ENCODE assay signal across 1 cellular context in the genomic region with DNA sequence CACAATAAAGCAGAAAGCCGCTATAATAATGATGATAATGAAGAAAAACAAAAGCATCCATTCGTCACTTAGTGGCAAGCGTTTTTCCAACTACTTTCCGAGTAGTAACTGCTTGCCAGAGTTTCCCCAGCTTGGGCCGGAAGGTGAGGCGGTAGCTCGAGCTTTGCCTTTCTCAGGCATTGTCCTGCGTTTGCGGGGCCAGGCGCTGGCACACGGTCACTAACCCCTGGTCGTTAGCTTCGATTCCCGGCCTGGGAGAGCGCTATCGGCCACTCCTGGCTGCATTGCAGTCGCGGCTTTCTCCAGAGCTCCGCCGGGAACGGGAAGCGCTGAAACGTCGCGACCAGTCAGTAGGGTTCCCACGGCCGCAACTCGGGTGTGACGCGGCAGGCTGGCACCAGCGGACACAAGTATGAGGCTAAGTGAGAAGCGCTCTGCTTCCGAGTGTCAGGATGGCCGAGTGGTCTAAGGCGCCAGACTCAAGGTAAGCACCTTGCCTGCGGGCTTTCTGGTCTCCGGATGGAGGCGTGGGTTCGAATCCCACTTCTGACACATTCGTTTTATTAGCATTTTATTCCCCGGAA.
A peak's percentile ranks its signal among the peaks of the same experiment; 100 is the strongest.
TF ChIP-seq lines count a peak whose summit lies in the region.

No MANE protein-coding gene starts in this region.

TF ChIP-seq in K562, 482 proteins besides CTCF, POLR2A, EP300 and RAD21 (continued from another document and continues in another):
- TF ChIP-seq, protein P1, sequence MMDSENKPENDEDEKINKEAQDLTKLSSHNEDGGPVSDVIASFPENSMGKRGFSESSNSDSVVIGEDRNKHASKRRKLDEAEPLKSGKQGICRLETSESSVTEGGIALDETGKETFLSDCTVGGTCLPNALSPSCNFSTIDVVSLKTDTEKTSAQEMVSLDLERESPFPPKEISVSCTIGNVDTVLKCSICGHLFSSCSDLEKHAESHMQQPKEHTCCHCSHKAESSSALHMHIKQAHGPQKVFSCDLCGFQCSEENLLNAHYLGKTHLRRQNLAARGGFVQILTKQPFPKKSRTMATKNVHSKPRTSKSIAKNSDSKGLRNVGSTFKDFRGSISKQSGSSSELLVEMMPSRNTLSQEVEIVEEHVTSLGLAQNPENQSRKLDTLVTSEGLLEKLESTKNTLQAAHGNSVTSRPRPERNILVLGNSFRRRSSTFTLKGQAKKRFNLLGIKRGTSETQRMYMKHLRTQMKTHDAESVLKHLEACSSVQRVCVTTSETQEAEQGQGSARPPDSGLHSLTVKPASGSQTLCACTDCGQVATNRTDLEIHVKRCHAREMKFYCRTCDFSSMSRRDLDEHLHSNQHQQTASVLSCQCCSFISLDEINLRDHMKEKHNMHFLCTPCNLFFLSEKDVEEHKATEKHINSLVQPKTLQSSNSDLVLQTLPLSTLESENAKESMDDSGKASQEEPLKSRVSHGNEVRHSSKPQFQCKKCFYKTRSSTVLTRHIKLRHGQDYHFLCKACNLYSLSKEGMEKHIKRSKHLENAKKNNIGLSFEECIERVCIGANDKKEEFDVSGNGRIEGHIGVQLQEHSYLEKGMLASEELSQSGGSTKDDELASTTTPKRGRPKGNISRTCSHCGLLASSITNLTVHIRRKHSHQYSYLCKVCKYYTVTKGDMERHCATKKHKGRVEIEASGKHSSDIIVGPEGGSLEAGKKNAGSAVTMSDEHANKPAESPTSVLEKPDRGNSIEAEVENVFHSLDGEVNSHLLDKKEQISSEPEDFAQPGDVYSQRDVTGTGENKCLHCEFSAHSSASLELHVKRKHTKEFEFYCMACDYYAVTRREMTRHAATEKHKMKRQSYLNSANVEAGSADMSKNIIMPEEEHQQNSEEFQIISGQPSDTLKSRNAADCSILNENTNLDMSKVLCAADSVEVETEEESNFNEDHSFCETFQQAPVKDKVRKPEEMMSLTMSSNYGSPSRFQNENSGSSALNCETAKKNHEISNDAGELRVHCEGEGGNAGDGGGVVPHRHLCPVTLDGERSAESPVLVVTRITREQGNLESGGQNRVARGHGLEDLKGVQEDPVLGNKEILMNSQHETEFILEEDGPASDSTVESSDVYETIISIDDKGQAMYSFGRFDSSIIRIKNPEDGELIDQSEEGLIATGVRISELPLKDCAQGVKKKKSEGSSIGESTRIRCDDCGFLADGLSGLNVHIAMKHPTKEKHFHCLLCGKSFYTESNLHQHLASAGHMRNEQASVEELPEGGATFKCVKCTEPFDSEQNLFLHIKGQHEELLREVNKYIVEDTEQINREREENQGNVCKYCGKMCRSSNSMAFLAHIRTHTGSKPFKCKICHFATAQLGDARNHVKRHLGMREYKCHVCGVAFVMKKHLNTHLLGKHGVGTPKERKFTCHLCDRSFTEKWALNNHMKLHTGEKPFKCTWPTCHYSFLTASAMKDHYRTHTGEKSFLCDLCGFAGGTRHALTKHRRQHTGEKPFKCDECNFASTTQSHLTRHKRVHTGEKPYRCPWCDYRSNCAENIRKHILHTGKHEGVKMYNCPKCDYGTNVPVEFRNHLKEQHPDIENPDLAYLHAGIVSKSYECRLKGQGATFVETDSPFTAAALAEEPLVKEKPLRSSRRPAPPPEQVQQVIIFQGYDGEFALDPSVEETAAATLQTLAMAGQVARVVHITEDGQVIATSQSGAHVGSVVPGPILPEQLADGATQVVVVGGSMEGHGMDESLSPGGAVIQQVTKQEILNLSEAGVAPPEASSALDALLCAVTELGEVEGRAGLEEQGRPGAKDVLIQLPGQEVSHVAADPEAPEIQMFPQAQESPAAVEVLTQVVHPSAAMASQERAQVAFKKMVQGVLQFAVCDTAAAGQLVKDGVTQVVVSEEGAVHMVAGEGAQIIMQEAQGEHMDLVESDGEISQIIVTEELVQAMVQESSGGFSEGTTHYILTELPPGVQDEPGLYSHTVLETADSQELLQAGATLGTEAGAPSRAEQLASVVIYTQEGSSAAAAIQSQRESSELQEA (IDR thresholded peaks at IDR 0.05; ENCODE audit: low read depth) = peak; percentile 73
- TF ChIP-seq ZNF717 (CRISPR knock-in tag; IDR thresholded peaks at IDR 0.05) (no peak), JUN (IDR thresholded peaks at IDR 0.05; ENCODE audit: borderline replicate concordance, low read depth, low read length) (no peak), JUN (CRISPR knock-in tag; IDR thresholded peaks at IDR 0.05; ENCODE audit: borderline replicate concordance) (peak; percentile 86; the same call in 1 of the 2 replicates), SMC3 (conservative IDR thresholded peaks at IDR 0.05; ENCODE audit: insufficient read depth, low read depth, low read length) (no peak), U2AF2 (optimal IDR thresholded peaks at IDR 0.05; ENCODE audit: low read depth, low read length) (no peak), RFX7 (CRISPR knock-in tag; IDR thresholded peaks at IDR 0.05) (no peak), HLTF (IDR thresholded peaks at IDR 0.05) (no peak), YY1 (IDR thresholded peaks at IDR 0.05; ENCODE audit: borderline replicate concordance in 1 of 3, control insufficient read depth in 1 of 3, extremely low read depth in 1 of 3, insufficient read depth in 3 of 3, insufficient read length in 1 of 3, insufficient replicate concordance in 2 of 3, low read depth in 1 of 3, low read length in 2 of 3) (peak in 2 of 3 experiments; percentile 56 to 74), ZFP36 (IDR thresholded peaks at IDR 0.05; ENCODE audit: low read depth, low read length, partially characterized antibody) (peak; percentile 71), RBFOX2 (IDR thresholded peaks at IDR 0.05; ENCODE audit: low read depth, low read length) (peak; percentile 91), MYNN (IDR thresholded peaks at IDR 0.05) (peak; percentile 45; the same call in 1 of the 2 replicates), MYNN (CRISPR knock-in tag; IDR thresholded peaks at IDR 0.05) (no peak), CHD2 (IDR thresholded peaks at IDR 0.05; ENCODE audit: low read depth, low read length) (peak; percentile 69), POLR2AphosphoS2 (IDR thresholded peaks at IDR 0.05; ENCODE audit: low read length) (no peak), ZNF232 (CRISPR knock-in tag; IDR thresholded peaks at IDR 0.05) (no peak), GABPB1 (CRISPR knock-in tag; IDR thresholded peaks at IDR 0.05) (peak; percentile 78), CC2D1A (IDR thresholded peaks at IDR 0.05) (no peak), FOSL1 (tag; conservative IDR thresholded peaks at IDR 0.05) (no peak), ERF (CRISPR knock-in tag; IDR thresholded peaks at IDR 0.05) (no peak), TEAD2 (tag; IDR thresholded peaks at IDR 0.05) (no peak), ZNF696 (CRISPR knock-in tag; conservative IDR thresholded peaks at IDR 0.05) (no peak), ZNF561 (CRISPR knock-in tag; conservative IDR thresholded peaks at IDR 0.05) (no peak), PHF20 (IDR thresholded peaks at IDR 0.05; ENCODE audit: partially characterized antibody) (peak; percentile 29), EHMT2 (IDR thresholded peaks at IDR 0.05) (no peak), FOXP1 (CRISPR knock-in tag; IDR thresholded peaks at IDR 0.05) (no peak; the same call in none of the 2 replicates)
- TF ChIP-seq, protein P2, sequence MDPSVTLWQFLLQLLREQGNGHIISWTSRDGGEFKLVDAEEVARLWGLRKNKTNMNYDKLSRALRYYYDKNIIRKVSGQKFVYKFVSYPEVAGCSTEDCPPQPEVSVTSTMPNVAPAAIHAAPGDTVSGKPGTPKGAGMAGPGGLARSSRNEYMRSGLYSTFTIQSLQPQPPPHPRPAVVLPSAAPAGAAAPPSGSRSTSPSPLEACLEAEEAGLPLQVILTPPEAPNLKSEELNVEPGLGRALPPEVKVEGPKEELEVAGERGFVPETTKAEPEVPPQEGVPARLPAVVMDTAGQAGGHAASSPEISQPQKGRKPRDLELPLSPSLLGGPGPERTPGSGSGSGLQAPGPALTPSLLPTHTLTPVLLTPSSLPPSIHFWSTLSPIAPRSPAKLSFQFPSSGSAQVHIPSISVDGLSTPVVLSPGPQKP (CRISPR knock-in tag; IDR thresholded peaks at IDR 0.05) = no peak
- TF ChIP-seq, protein P3, sequence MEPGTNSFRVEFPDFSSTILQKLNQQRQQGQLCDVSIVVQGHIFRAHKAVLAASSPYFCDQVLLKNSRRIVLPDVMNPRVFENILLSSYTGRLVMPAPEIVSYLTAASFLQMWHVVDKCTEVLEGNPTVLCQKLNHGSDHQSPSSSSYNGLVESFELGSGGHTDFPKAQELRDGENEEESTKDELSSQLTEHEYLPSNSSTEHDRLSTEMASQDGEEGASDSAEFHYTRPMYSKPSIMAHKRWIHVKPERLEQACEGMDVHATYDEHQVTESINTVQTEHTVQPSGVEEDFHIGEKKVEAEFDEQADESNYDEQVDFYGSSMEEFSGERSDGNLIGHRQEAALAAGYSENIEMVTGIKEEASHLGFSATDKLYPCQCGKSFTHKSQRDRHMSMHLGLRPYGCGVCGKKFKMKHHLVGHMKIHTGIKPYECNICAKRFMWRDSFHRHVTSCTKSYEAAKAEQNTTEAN (CRISPR knock-in tag; IDR thresholded peaks at IDR 0.05) = 0 out of 2 replicates have a peak, but pooled peaks have one; percentile 63
- TF ChIP-seq, protein P4, sequence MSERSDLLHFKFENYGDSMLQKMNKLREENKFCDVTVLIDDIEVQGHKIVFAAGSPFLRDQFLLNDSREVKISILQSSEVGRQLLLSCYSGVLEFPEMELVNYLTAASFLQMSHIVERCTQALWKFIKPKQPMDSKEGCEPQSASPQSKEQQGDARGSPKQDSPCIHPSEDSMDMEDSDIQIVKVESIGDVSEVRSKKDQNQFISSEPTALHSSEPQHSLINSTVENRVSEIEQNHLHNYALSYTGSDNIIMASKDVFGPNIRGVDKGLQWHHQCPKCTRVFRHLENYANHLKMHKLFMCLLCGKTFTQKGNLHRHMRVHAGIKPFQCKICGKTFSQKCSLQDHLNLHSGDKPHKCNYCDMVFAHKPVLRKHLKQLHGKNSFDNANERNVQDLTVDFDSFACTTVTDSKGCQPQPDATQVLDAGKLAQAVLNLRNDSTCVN (CRISPR knock-in tag; IDR thresholded peaks at IDR 0.05) = no peak
- TF ChIP-seq, protein P5, sequence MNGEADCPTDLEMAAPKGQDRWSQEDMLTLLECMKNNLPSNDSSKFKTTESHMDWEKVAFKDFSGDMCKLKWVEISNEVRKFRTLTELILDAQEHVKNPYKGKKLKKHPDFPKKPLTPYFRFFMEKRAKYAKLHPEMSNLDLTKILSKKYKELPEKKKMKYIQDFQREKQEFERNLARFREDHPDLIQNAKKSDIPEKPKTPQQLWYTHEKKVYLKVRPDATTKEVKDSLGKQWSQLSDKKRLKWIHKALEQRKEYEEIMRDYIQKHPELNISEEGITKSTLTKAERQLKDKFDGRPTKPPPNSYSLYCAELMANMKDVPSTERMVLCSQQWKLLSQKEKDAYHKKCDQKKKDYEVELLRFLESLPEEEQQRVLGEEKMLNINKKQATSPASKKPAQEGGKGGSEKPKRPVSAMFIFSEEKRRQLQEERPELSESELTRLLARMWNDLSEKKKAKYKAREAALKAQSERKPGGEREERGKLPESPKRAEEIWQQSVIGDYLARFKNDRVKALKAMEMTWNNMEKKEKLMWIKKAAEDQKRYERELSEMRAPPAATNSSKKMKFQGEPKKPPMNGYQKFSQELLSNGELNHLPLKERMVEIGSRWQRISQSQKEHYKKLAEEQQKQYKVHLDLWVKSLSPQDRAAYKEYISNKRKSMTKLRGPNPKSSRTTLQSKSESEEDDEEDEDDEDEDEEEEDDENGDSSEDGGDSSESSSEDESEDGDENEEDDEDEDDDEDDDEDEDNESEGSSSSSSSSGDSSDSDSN (IDR thresholded peaks at IDR 0.05; ENCODE audit: borderline replicate concordance in 1 of 2, low read depth in 2 of 2, low read length in 2 of 2) = peak; percentile 27 to 75; a peak in 2 of 4 replicates
- TF ChIP-seq, protein P6, sequence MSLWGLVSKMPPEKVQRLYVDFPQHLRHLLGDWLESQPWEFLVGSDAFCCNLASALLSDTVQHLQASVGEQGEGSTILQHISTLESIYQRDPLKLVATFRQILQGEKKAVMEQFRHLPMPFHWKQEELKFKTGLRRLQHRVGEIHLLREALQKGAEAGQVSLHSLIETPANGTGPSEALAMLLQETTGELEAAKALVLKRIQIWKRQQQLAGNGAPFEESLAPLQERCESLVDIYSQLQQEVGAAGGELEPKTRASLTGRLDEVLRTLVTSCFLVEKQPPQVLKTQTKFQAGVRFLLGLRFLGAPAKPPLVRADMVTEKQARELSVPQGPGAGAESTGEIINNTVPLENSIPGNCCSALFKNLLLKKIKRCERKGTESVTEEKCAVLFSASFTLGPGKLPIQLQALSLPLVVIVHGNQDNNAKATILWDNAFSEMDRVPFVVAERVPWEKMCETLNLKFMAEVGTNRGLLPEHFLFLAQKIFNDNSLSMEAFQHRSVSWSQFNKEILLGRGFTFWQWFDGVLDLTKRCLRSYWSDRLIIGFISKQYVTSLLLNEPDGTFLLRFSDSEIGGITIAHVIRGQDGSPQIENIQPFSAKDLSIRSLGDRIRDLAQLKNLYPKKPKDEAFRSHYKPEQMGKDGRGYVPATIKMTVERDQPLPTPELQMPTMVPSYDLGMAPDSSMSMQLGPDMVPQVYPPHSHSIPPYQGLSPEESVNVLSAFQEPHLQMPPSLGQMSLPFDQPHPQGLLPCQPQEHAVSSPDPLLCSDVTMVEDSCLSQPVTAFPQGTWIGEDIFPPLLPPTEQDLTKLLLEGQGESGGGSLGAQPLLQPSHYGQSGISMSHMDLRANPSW (CRISPR knock-in tag; IDR thresholded peaks at IDR 0.05) = 0 out of 2 replicates have a peak, but pooled peaks have one; percentile 67
- TF ChIP-seq, protein P7, sequence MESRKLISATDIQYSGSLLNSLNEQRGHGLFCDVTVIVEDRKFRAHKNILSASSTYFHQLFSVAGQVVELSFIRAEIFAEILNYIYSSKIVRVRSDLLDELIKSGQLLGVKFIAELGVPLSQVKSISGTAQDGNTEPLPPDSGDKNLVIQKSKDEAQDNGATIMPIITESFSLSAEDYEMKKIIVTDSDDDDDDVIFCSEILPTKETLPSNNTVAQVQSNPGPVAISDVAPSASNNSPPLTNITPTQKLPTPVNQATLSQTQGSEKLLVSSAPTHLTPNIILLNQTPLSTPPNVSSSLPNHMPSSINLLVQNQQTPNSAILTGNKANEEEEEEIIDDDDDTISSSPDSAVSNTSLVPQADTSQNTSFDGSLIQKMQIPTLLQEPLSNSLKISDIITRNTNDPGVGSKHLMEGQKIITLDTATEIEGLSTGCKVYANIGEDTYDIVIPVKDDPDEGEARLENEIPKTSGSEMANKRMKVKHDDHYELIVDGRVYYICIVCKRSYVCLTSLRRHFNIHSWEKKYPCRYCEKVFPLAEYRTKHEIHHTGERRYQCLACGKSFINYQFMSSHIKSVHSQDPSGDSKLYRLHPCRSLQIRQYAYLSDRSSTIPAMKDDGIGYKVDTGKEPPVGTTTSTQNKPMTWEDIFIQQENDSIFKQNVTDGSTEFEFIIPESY (CRISPR knock-in tag; IDR thresholded peaks at IDR 0.05) = peak; percentile 56
- TF ChIP-seq, protein P8, sequence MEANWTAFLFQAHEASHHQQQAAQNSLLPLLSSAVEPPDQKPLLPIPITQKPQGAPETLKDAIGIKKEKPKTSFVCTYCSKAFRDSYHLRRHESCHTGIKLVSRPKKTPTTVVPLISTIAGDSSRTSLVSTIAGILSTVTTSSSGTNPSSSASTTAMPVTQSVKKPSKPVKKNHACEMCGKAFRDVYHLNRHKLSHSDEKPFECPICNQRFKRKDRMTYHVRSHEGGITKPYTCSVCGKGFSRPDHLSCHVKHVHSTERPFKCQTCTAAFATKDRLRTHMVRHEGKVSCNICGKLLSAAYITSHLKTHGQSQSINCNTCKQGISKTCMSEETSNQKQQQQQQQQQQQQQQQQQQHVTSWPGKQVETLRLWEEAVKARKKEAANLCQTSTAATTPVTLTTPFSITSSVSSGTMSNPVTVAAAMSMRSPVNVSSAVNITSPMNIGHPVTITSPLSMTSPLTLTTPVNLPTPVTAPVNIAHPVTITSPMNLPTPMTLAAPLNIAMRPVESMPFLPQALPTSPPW (CRISPR knock-in tag; IDR thresholded peaks at IDR 0.05) = 0 out of 2 replicates have a peak, but pooled peaks have one; percentile 4
